19 cellular contexts compared by ENCODE assay signal in genomic region chr4:179007758-179008157, GRCh38.
A peak's percentile ranks its signal among the peaks of the same experiment; 100 is the strongest.
DNase-seq lines count a peak whose midpoint lies in the region; ATAC-seq and TF ChIP-seq lines count a peak whose summit lies in the region.
"Had no signal": no experiment of that assay in that cellular context is flagged by ENCODE, and none has a peak within 500 bp of the region (broad histone marks: within the 10 kb centered on the region; RNA-seq: fewer than 3 reads in every experiment).

No MANE protein-coding gene starts in this region.

- H3K27ac Mint-ChIP-seq in H9 = no peak overlapping the region
- H3K27ac Mint-ChIP-seq: CD14-positive monocyte, T-helper 17 cell had no signal

- H3K18ac ChIP-seq in H9 (ENCODE audit: insufficient read length, low read depth, low read length) = no peak overlapping the region
- no peak overlapping the region for H3K18ac ChIP-seq in mesendoderm (ENCODE audit: low read length)

- DNase-seq in ACHN (peak; percentile 6), H9 (peak; percentile 31), SK-N-DZ (ENCODE audit: low spot score) (peak; percentile 12), mesendoderm (peak; percentile 70), NOMO-1 (lab: John Stamatoyannopoulos, UW; ENCODE audit: unreplicated experiment in 2 of 2) (no peak)
- DNase-seq in activated CD8-positive, alpha-beta memory T cell treated with anti-CD3 and anti-CD28 coated beads for 24 hours = no peak
- DNase-seq: HCEC 1CT, KBM-7, MV-4-11, NCI-H1417, NCI-H187, NCI-H526 treated with DMSO at 0.1 percent for 48 hours, PC-9, T-helper 17 cell had no signal

- no peak overlapping the region for H2BK120ac ChIP-seq in H9 (ENCODE audit: low read depth, low read length, poor library complexity, severe bottlenecking)
- no peak overlapping the region for H2BK120ac ChIP-seq in mesendoderm (ENCODE audit: low read depth, low read length)

- H3K79me2 ChIP-seq in H9 (ENCODE audit: insufficient read depth, low read length) (no peaks in the 10 kb centered on the region), mesendoderm (ENCODE audit: control insufficient read depth, insufficient read depth, low read length) (no peaks in the 10 kb centered on the region)

- H3K23me2 ChIP-seq in H9 (ENCODE audit: insufficient read length, low read depth, low read length, poor library complexity, severe bottlenecking) = no peaks in the 10 kb centered on the region

- no peak overlapping the region for H2BK12ac ChIP-seq in H9 (ENCODE audit: insufficient read length, low read depth, low read length)

- no peak overlapping the region for H4K5ac ChIP-seq in H9 (ENCODE audit: insufficient read length, low read depth, low read length)
- no peak overlapping the region for H4K5ac ChIP-seq in mesendoderm (ENCODE audit: low read length)

- H3K14ac ChIP-seq in H9 (ENCODE audit: insufficient read depth, low read length) = no peak overlapping the region

- H2AK5ac ChIP-seq in H9 (ENCODE audit: insufficient read length, low read length) = no peak overlapping the region
- H2AK5ac ChIP-seq in mesendoderm (ENCODE audit: low read length) = no peak overlapping the region

- H3K56ac ChIP-seq in H9 (ENCODE audit: insufficient read length, low read depth, low read length) (no peak overlapping the region), mesendoderm (ENCODE audit: low read length) (no peak overlapping the region)

- H4K20me1 ChIP-seq in H9 (ENCODE audit: control insufficient read depth, insufficient read depth, insufficient read length) = no peaks in the 10 kb centered on the region

- H3K4me1 ChIP-seq in H9 (ENCODE audit: insufficient read depth, low read length) (peaks cover 4% of the 10 kb centered on the region; the same call in 1 of the 2 replicates), mesendoderm (ENCODE audit: control insufficient read depth, low read depth, low read length) (no peaks in the 10 kb centered on the region)
- H3K4me1 ChIP-seq: SJSA1 had no signal

- H3K4me2 ChIP-seq in H9 (ENCODE audit: insufficient read depth, insufficient read length, low read length) (no peak overlapping the region), mesendoderm (ENCODE audit: low read length) (no peak overlapping the region)
- H3K4me2 ChIP-seq: PC-9 had no signal

- no peaks in the 10 kb centered on the region for H3K9me3 ChIP-seq in H9 (ENCODE audit: control insufficient read depth, low read depth, low read length)
- H3K9me3 ChIP-seq: SJSA1 had no signal

- H3K4me3 ChIP-seq in mesendoderm (ENCODE audit: low read length) = no peak overlapping the region
- H3K4me3 ChIP-seq: GM12878, PC-9, SJSA1 had no signal

- H4K8ac ChIP-seq in H9 (replicated peaks; ENCODE audit: insufficient read length, low read depth, low read length) (no peak overlapping the region), mesendoderm (ENCODE audit: low read depth, low read length) (no peak overlapping the region)

- TF ChIP-seq CTCF in H9 (conservative IDR thresholded peaks at IDR 0.05) = peak; percentile 53

- H3K27me3 ChIP-seq in H9 (ENCODE audit: insufficient read depth, low read length) (no peaks in the 10 kb centered on the region), mesendoderm (ENCODE audit: insufficient read depth, low read length, poor library complexity) (no peaks in the 10 kb centered on the region)
- H3K27me3 ChIP-seq: SJSA1 had no signal

- H3K9ac ChIP-seq in H9 (ENCODE audit: extremely low read depth, insufficient read length, low read length) (no peak overlapping the region), mesendoderm (ENCODE audit: low read length) (no peak overlapping the region)

- no peak overlapping the region for H3K4me3 Mint-ChIP-seq in H9
- H3K4me3 Mint-ChIP-seq: CD14-positive monocyte, T-helper 17 cell had no signal

- no peak overlapping the region for H3K4ac ChIP-seq in H9 (ENCODE audit: low read depth, low read length)
- H3K4ac ChIP-seq in mesendoderm (ENCODE audit: low read depth, low read length) = no peak overlapping the region

- ATAC-seq in HG03095 (IDR thresholded peaks at IDR 0.05; ENCODE audit: unreplicated experiment) = no peak
- ATAC-seq: GM12878, T-helper 17 cell had no signal

- no peaks in the 10 kb centered on the region for H3K36me3 ChIP-seq in mesendoderm (ENCODE audit: control insufficient read depth, insufficient read depth, low read length)
- H3K36me3 ChIP-seq: SJSA1 had no signal

- H3K79me1 ChIP-seq in H9 (ENCODE audit: insufficient read depth, low read depth, low read length, poor library complexity, severe bottlenecking) (no peaks in the 10 kb centered on the region), mesendoderm (ENCODE audit: low read length) (no peaks in the 10 kb centered on the region)

- no peak overlapping the region for H3T11ph ChIP-seq in H9 (ENCODE audit: low read length)

- no peak overlapping the region for H3K27ac ChIP-seq in H9 (ENCODE audit: insufficient read length, low read depth, low read length)
- H3K27ac ChIP-seq in mesendoderm (ENCODE audit: low read depth, low read length) = no peak overlapping the region
- H3K27ac ChIP-seq: PC-9, RWPE1, SJSA1 had no signal

- peaks cover 14 to 23% of the 10 kb centered on the region in 2 experiments for H3K4me1 Mint-ChIP-seq in H9
- H3K4me1 Mint-ChIP-seq: CD14-positive monocyte, T-helper 17 cell had no signal

- H3K36me3 Mint-ChIP-seq in H9 (ENCODE audit: insufficient read depth in 1 of 3, low read depth in 3 of 3) = no peaks in the 10 kb centered on the region
- H3K36me3 Mint-ChIP-seq: CD14-positive monocyte had no signal

- H3K27me3 Mint-ChIP-seq in H9 (ENCODE audit: low read depth) = no peaks in the 10 kb centered on the region
- H3K27me3 Mint-ChIP-seq: T-helper 17 cell had no signal

- no peaks in the 10 kb centered on the region; a peak in 1 of 5 replicates for H3K9me3 Mint-ChIP-seq in H9

- no peak overlapping the region for H2BK15ac ChIP-seq in H9 (ENCODE audit: low read depth, low read length)
- H2BK15ac ChIP-seq in mesendoderm (replicated peaks; ENCODE audit: low read depth) = no peak overlapping the region

- H2BK5ac ChIP-seq in H9 (ENCODE audit: insufficient read length, low read length) (no peak overlapping the region), mesendoderm (ENCODE audit: low read length) (no peak overlapping the region)

- H2BK20ac ChIP-seq in H9 (ENCODE audit: low read depth, low read length, poor library complexity, severe bottlenecking) = no peak overlapping the region

- in situ Hi-C loops in ACHN (cut with HindIII; ENCODE audit: low pct_ligation_motif_present, low pct_unique_long_range_greater_than_20kb, low sequenced_read_pairs) = no loop called here

- H2AFZ ChIP-seq in H9 (ENCODE audit: low read length) = no peak overlapping the region
- H2AFZ ChIP-seq: PC-9 had no signal

- H3K23ac ChIP-seq in H9 (ENCODE audit: insufficient read length, low read depth, low read length) (no peak overlapping the region), mesendoderm (ENCODE audit: low read length) (no peak overlapping the region)

- H4K91ac ChIP-seq in H9 (ENCODE audit: insufficient read length, low read depth, low read length) = no peak overlapping the region

Comparison
In these comparisons a context has a peak if more than half of its experiments do, and no peak if none do; other contexts are left out.
1. DNase-seq: peak in ACHN (single experiment), H9 (single experiment), SK-N-DZ (single experiment) and mesendoderm (single experiment); none in activated CD8-positive, alpha-beta memory T cell treated with anti-CD3 and anti-CD28 coated beads for 24 hours (single experiment) and NOMO-1 (0 of 2).